Comparison of ENCODE assay signal across 11 cellular contexts in the genomic region with DNA sequence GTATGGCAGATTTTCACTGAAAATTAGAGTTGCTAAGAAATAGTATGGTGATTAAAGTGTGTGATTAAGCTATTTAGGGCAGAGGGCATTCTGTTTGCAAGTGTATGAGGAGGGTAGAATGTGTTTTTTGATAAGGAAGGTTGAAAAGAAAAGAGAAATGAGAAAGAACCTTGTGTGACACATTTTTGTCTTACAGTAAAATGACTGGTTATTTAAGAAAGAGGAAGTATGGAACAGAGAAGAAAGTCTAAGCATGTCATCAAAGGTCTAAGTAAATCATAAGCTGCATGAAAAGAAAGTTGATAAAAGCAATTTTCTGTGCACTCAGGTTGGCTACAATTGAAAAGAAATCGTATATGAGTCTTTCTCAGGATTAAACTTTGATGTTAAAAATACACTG. TPM values are rescaled to one million over a fixed set of nuclear protein-coding genes. Genes with fewer than 3 reads are reported as not detected.
DNase-seq lines count a peak whose midpoint lies in the region; ATAC-seq and TF ChIP-seq lines count a peak whose summit lies in the region.
"Had no signal": no experiment of that assay in that cellular context is flagged by ENCODE, and none has a peak within 500 bp of the region (broad histone marks: within the 10 kb centered on the region; RNA-seq: fewer than 3 reads in every experiment).

No MANE protein-coding gene starts in this region.

- in situ Hi-C loops in GM13976 (cut with MboI; ENCODE audit: low sequenced_read_pairs, unreplicated experiment), result no loop called here

- no peak overlapping the region for H2BK5ac ChIP-seq in mesenchymal stem cell (ENCODE audit: low read depth, low read length, poor library complexity, severe bottlenecking)

- H4K8ac ChIP-seq in mesenchymal stem cell (ENCODE audit: low read length), result no peak overlapping the region

- no peaks in the 10 kb centered on the region for H3K79me1 ChIP-seq in mesenchymal stem cell (replicated peaks; ENCODE audit: low read length, poor library complexity, severe bottlenecking)

- no peak overlapping the region for H3K9ac ChIP-seq in BLaER1
- H3K9ac ChIP-seq in mesenchymal stem cell (ENCODE audit: low read length), result no peak overlapping the region
- H3K9ac ChIP-seq: neural progenitor cell had no signal

- H2BK12ac ChIP-seq in mesenchymal stem cell (ENCODE audit: low read length in 2 of 2), result no peak overlapping the region

- peaks cover 15% of the 10 kb centered on the region for H3K4me1 ChIP-seq in BLaER1
- H3K4me1 ChIP-seq in mesenchymal stem cell (ENCODE audit: control insufficient read depth, insufficient read depth, low read depth, low read length), result no peaks in the 10 kb centered on the region
- H3K4me1 ChIP-seq: neural progenitor cell had no signal

- H2AK5ac ChIP-seq in mesenchymal stem cell (ENCODE audit: low read length, severe bottlenecking), result no peak overlapping the region

- ATAC-seq in GM18520 (IDR thresholded peaks at IDR 0.05; ENCODE audit: unreplicated experiment) (peak; percentile 40), HG02884 (IDR thresholded peaks at IDR 0.05; ENCODE audit: unreplicated experiment) (peak; percentile 54)

- no peaks in the 10 kb centered on the region; the same call in 1 of the 2 replicates for H3K9me3 ChIP-seq in BLaER1
- H3K9me3 ChIP-seq in mesenchymal stem cell (ENCODE audit: control insufficient read depth, low read length), result no peaks in the 10 kb centered on the region

- no peaks in the 10 kb centered on the region for H4K20me1 ChIP-seq in BLaER1

- peak overlapping the region; percentile 18; the same call in 1 of the 2 replicates for H3K4me2 ChIP-seq in BLaER1
- H3K4me2 ChIP-seq in mesenchymal stem cell (ENCODE audit: low read length, poor library complexity, severe bottlenecking), result no peak overlapping the region
- H3K4me2 ChIP-seq: neural progenitor cell had no signal

- H2BK120ac ChIP-seq in mesenchymal stem cell (ENCODE audit: low read depth, low read length), result no peak overlapping the region

- H3K18ac ChIP-seq in mesenchymal stem cell (ENCODE audit: low read depth in 1 of 2, low read length in 2 of 2), result no peak overlapping the region

- no peak overlapping the region for H3K23ac ChIP-seq in mesenchymal stem cell (ENCODE audit: low read length in 2 of 2)

- no peak overlapping the region for H4K91ac ChIP-seq in mesenchymal stem cell (ENCODE audit: low read length)

- no peak overlapping the region for H2AFZ ChIP-seq in mesenchymal stem cell (ENCODE audit: low read depth, low read length)
- H2AFZ ChIP-seq: neural progenitor cell had no signal

- H3K27ac ChIP-seq in BLaER1 (no peak overlapping the region), mesenchymal stem cell (ENCODE audit: low read length, poor library complexity, severe bottlenecking) (no peak overlapping the region)
- H3K27ac ChIP-seq: neural progenitor cell had no signal

- no CpG with 5 or more reads among the region's 1 CpG for WGBS in mesenchymal stem cell

- H3K27me3 ChIP-seq in BLaER1 (no peaks in the 10 kb centered on the region), mesenchymal stem cell (ENCODE audit: control insufficient read depth in 1 of 2, insufficient read depth in 1 of 2, low read length in 2 of 2) (peaks cover 0 to 9% of the 10 kb centered on the region in 2 experiments)

- no peak for TF ChIP-seq CTCF in GM13976 (IDR thresholded peaks at IDR 0.05; ENCODE audit: borderline replicate concordance, control extremely low read depth, extremely low read depth, insufficient read depth, missing control alignments)

- H2BK15ac ChIP-seq in mesenchymal stem cell (ENCODE audit: low read depth, poor library complexity, severe bottlenecking), result no peak overlapping the region

- H3K14ac ChIP-seq in mesenchymal stem cell (ENCODE audit: low read length in 2 of 2), result no peak overlapping the region

- H3K4me3 ChIP-seq in BLaER1 (no peak overlapping the region), mesenchymal stem cell (ENCODE audit: insufficient read depth in 1 of 2, low read depth in 1 of 2, low read length in 2 of 2) (no peak overlapping the region)
- H3K4me3 ChIP-seq: neural progenitor cell had no signal

- H3K36me3 ChIP-seq in BLaER1 (no peaks in the 10 kb centered on the region), mesenchymal stem cell (ENCODE audit: control insufficient read depth in 1 of 2, insufficient read depth in 2 of 2, low read depth in 1 of 2, low read length in 2 of 2) (no peaks in the 10 kb centered on the region)
- H3K36me3 ChIP-seq: neural progenitor cell had no signal

- DNase-seq in NAMALWA (ENCODE audit: low spot score) (peak; percentile 21), NCI-H748 (lab: John Stamatoyannopoulos, UW; ENCODE audit: unreplicated experiment) (no peak), mesenchymal stem cell (no peak), GM13976 (ENCODE audit: low spot score) (no peak), NCI-H1417 treated with DMSO at 0.1 percent for 48 hours (lab: John Stamatoyannopoulos, UW) (no peak)
- DNase-seq: activated CD4-positive, alpha-beta memory T cell treated with anti-CD3 and anti-CD28 coated beads, Interleukin-2, amount 10 ng/mL, durations not matched to agents 7 days and 5 days; NCI-H345 had no signal

- H3K4ac ChIP-seq in mesenchymal stem cell (ENCODE audit: low read depth in 1 of 2, low read length in 2 of 2), result no peak overlapping the region

RNA-seq across cellular contexts. Expression of a gene that starts 5.2 kb away (rescaled TPM):
- polyA plus RNA-seq in mesenchymal stem cell (2013, experiment 1 of 2), result 0.32 TPM
- polyA plus RNA-seq in mesenchymal stem cell (2013, experiment 2 of 2), result 0.21 TPM

RNA-seq across cellular contexts. Expression of a gene that starts 6.7 kb away (rescaled TPM):
- 0.99 TPM for polyA plus RNA-seq in mesenchymal stem cell (2013, experiment 1 of 2)
- 1.1 TPM for polyA plus RNA-seq in mesenchymal stem cell (2013, experiment 2 of 2)

RNA-seq across cellular contexts. Expression of a gene that starts 44.8 kb away (rescaled TPM):
- 9.0 TPM for polyA plus RNA-seq in mesenchymal stem cell (2013, experiment 1 of 2)
- 9.1 TPM for polyA plus RNA-seq in mesenchymal stem cell (2013, experiment 2 of 2)
